8 cellular contexts compared by ENCODE assay signal in genomic region chr4:77820836-77821561, GRCh38. TPM values are rescaled to one million over a fixed set of nuclear protein-coding genes. Genes with fewer than 3 reads are reported as not detected.
A peak's percentile ranks its signal among the peaks of the same experiment; 100 is the strongest.
DNase-seq lines count a peak whose midpoint lies in the region; ATAC-seq and TF ChIP-seq lines count a peak whose summit lies in the region.

No MANE protein-coding gene starts in this region.

- H3K27ac ChIP-seq in right atrium auricular region: peak overlapping the region; percentile 99
- peak overlapping the region; percentile 93 for H3K27ac ChIP-seq in parathyroid adenoma

- H3K27ac Mint-ChIP-seq in T-helper 2 cell treated with Interferon-gamma antibody and Interleukin-4, amounts not matched to agents 5 μg/mL and 100 μg/mL, for 36 hours: peak overlapping the region; percentile 100

- peak overlapping the region; percentile 86 for H2AFZ ChIP-seq in parathyroid adenoma

- peaks cover 33% of the 10 kb centered on the region for H3K4me1 Mint-ChIP-seq in T-helper 2 cell treated with Interferon-gamma antibody and Interleukin-4, amounts not matched to agents 5 μg/mL and 100 μg/mL, for 36 hours (ENCODE audit: low read depth)

- H3K36me3 Mint-ChIP-seq in T-helper 2 cell treated with Interferon-gamma antibody and Interleukin-4, amounts not matched to agents 5 μg/mL and 100 μg/mL, for 36 hours (ENCODE audit: low read depth): peaks cover 18% of the 10 kb centered on the region

- H3K4me1 ChIP-seq in right atrium auricular region (peaks cover 0 to 21% of the 10 kb centered on the region in 2 donors), parathyroid adenoma (peaks cover 2% of the 10 kb centered on the region)

- H3K9ac ChIP-seq in parathyroid adenoma: no peak overlapping the region

- peak overlapping the region; percentile 84 to 87 for H3K4me3 ChIP-seq in right atrium auricular region
- peak overlapping the region; percentile 78 for H3K4me3 ChIP-seq in parathyroid adenoma (ENCODE audit: low read depth, low read length)

- DNase-seq in right atrium auricular region (ENCODE audit: low spot score) (no peak), cardiac septum (ENCODE audit: low spot score) (no peak), fibroblast of gingiva (ENCODE audit: low read depth) (peak; percentile 39), SW480 (ENCODE audit: low spot score) (no peak)
- peak; percentile 12 for DNase-seq in T-helper 2 cell treated with Interferon-gamma antibody and Interleukin-4, amounts not matched to agents 5 μg/mL and 100 μg/mL, for 36 hours (ENCODE audit: low spot score)

- TF ChIP-seq CTCF in right atrium auricular region (IDR thresholded peaks at IDR 0.05) (no peak), parathyroid adenoma (IDR thresholded peaks at IDR 0.05) (no peak)

- H3K27me3 Mint-ChIP-seq in T-helper 2 cell treated with Interferon-gamma antibody and Interleukin-4, amounts not matched to agents 5 μg/mL and 100 μg/mL, for 36 hours (ENCODE audit: low read depth): no peaks in the 10 kb centered on the region

- peak overlapping the region; percentile 74 for H3K4me2 ChIP-seq in parathyroid adenoma (ENCODE audit: low read length)

- peak overlapping the region; percentile 97 for H3K4me3 Mint-ChIP-seq in T-helper 2 cell treated with Interferon-gamma antibody and Interleukin-4, amounts not matched to agents 5 μg/mL and 100 μg/mL, for 36 hours

- intact Hi-C loops in cardiac septum (cut with DNase I): loop anchor here (10.0 kb wide), 1 partner anchor 234 kb away; the partner anchor contains the start of gene FRAS1

- no peaks in the 10 kb centered on the region for H3K9me3 Mint-ChIP-seq in T-helper 2 cell treated with Interferon-gamma antibody and Interleukin-4, amounts not matched to agents 5 μg/mL and 100 μg/mL, for 36 hours

- H3K79me2 ChIP-seq in parathyroid adenoma: no peaks in the 10 kb centered on the region

- no peaks in the 10 kb centered on the region for H3K9me3 ChIP-seq in right atrium auricular region
- H3K9me3 ChIP-seq in parathyroid adenoma (ENCODE audit: control insufficient read depth, low read length): no peaks in the 10 kb centered on the region

- no peaks in the 10 kb centered on the region for H3K36me3 ChIP-seq in right atrium auricular region
- no peaks in the 10 kb centered on the region for H3K36me3 ChIP-seq in parathyroid adenoma (ENCODE audit: control insufficient read depth, insufficient read depth, low read length)

- H3K27me3 ChIP-seq in right atrium auricular region: no peaks in the 10 kb centered on the region
- H3K27me3 ChIP-seq in parathyroid adenoma (ENCODE audit: control insufficient read depth, insufficient read depth, low read length): no peaks in the 10 kb centered on the region

- ATAC-seq in HG02885 (IDR thresholded peaks at IDR 0.05; ENCODE audit: poor library complexity, unreplicated experiment): no peak
- ATAC-seq in esophagus mucosa: no peak

RNA-seq across cellular contexts. Expression of gene CNOT6L, which starts 1.8 kb away (rescaled TPM):
- total RNA-seq in right atrium auricular region (10 to 100 TPM; 11.4 to 14.3 TPM), cardiac septum (27.2 TPM), esophagus mucosa (30.9 TPM)

RNA-seq across cellular contexts. Expression of gene MRPL1, which starts 41.6 kb away (rescaled TPM):
- 10 to 100 TPM; 17.4 to 32.0 TPM for total RNA-seq in right atrium auricular region
- total RNA-seq in cardiac septum: 29.0 TPM
- total RNA-seq in esophagus mucosa: 35.3 TPM

Comparison
In these comparisons a context has a peak if more than half of its experiments do, and no peak if none do; other contexts are left out.
1. DNase-seq: peak in T-helper 2 cell treated with Interferon-gamma antibody and Interleukin-4, amounts not matched to agents 5 μg/mL and 100 μg/mL, for 36 hours (single experiment) and fibroblast of gingiva (single experiment); none in right atrium auricular region (single experiment), cardiac septum (single experiment) and SW480 (single experiment).